1 cellular context compared by ENCODE assay signal in the genomic region with DNA sequence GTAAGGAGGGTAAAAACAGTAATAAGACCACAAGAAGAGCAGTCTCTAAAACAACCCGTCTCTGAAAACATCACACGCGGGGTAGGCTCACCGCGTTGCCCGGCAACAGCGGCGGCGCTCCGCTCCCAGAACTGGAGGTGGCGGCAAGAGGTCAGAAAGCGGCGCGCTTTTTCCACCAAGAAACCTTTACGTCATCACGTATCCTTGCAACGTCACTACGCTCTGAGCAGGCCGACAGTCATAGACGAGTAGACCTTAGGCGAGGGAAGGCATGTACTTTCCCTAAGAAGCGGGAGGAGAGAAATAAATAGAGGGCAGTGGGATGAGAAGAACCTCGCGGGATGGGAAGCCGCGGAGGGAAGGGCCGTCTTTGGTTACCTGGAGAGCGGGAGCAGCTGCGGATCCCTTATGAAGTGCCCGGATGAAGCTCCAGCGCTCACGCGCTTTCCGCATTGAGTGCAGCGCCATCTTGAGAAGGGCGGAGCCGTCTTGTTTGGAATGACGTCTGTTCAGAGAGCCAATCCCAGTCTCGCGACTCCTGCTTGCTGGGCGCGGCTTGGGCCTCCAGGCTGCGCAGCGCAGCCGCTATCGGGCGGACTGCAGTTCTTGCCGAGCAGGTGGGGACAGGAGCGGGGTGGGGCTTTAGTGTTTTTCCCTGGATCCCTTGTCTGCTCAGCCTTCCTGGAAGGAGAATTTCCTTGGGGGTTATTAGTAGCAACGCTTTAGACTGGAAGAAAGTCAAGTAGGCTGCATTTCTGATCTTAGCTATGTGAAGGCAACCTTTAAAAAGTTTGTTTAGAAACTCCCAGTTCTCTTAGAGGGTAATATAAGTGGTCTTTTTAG.
TF ChIP-seq lines count a peak whose summit lies in the region.

Gene WARS2 (minus strand): TSS at position 477 of the 843 bp plus-strand sequence. CDS start 9 bp downstream, at position 468.

TF ChIP-seq in HEK293, 187 proteins besides CTCF, POLR2A, EP300 and RAD21 (continued from another document and continues in another):
- TF ChIP-seq, protein P1, sequence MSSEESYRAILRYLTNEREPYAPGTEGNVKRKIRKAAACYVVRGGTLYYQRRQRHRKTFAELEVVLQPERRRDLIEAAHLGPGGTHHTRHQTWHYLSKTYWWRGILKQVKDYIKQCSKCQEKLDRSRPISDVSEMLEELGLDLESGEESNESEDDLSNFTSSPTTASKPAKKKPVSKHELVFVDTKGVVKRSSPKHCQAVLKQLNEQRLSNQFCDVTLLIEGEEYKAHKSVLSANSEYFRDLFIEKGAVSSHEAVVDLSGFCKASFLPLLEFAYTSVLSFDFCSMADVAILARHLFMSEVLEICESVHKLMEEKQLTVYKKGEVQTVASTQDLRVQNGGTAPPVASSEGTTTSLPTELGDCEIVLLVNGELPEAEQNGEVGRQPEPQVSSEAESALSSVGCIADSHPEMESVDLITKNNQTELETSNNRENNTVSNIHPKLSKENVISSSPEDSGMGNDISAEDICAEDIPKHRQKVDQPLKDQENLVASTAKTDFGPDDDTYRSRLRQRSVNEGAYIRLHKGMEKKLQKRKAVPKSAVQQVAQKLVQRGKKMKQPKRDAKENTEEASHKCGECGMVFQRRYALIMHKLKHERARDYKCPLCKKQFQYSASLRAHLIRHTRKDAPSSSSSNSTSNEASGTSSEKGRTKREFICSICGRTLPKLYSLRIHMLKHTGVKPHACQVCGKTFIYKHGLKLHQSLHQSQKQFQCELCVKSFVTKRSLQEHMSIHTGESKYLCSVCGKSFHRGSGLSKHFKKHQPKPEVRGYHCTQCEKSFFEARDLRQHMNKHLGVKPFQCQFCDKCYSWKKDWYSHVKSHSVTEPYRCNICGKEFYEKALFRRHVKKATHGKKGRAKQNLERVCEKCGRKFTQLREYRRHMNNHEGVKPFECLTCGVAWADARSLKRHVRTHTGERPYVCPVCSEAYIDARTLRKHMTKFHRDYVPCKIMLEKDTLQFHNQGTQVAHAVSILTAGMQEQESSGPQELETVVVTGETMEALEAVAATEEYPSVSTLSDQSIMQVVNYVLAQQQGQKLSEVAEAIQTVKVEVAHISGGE (tag by site-specific recombination; conservative IDR thresholded peaks at IDR 0.05; ENCODE audit: low read depth), result no peak; the same call in 1 of the 2 replicates
- TF ChIP-seq ZNF558 (tag by site-specific recombination; IDR thresholded peaks at IDR 0.05) (no peak), HOXC10 (CRISPR knock-in tag; IDR thresholded peaks at IDR 0.05) (no peak), SCRT1 (tag by site-specific recombination; IDR thresholded peaks at IDR 0.05; ENCODE audit: borderline replicate concordance) (no peak), ZNF133 (tag by site-specific recombination; IDR thresholded peaks at IDR 0.05) (no peak), ZNF175 (tag by site-specific recombination; IDR thresholded peaks at IDR 0.05) (no peak), PRDM1 (tag by site-specific recombination; IDR thresholded peaks at IDR 0.05) (no peak), ZNF664 (tag by site-specific recombination; IDR thresholded peaks at IDR 0.05) (no peak), ZNF548 (tag by site-specific recombination; IDR thresholded peaks at IDR 0.05) (no peak), ZNF239 (tag by site-specific recombination; IDR thresholded peaks at IDR 0.05) (no peak), ZBTB26 (tag by site-specific recombination; optimal IDR thresholded peaks at IDR 0.05) (peak; percentile 81), ZNF843 (tag by site-specific recombination; IDR thresholded peaks at IDR 0.05) (peak; percentile 61), ZNF580 (tag by site-specific recombination; IDR thresholded peaks at IDR 0.05) (peak; percentile 97), MYNN (tag by site-specific recombination; IDR thresholded peaks at IDR 0.05; ENCODE audit: borderline replicate concordance) (peak; percentile 54; the same call in 1 of the 2 replicates), INSM2 (tag by site-specific recombination; IDR thresholded peaks at IDR 0.05) (no peak), ZNF571 (tag by site-specific recombination; IDR thresholded peaks at IDR 0.05) (no peak), REST (tag by site-specific recombination; IDR thresholded peaks at IDR 0.05) (no peak; the same call in 1 of the 2 replicates), ZXDB (tag by site-specific recombination; IDR thresholded peaks at IDR 0.05) (peak; percentile 91), SP2 (tag by site-specific recombination; IDR thresholded peaks at IDR 0.05) (peak; percentile 70), ZNF677 (tag by site-specific recombination; IDR thresholded peaks at IDR 0.05) (no peak), ZNF501 (tag by site-specific recombination; IDR thresholded peaks at IDR 0.05) (peak; percentile 68), ZNF416 (tag by site-specific recombination; IDR thresholded peaks at IDR 0.05) (no peak), ZNF223 (tag by site-specific recombination; IDR thresholded peaks at IDR 0.05) (no peak)
- TF ChIP-seq, protein P2, sequence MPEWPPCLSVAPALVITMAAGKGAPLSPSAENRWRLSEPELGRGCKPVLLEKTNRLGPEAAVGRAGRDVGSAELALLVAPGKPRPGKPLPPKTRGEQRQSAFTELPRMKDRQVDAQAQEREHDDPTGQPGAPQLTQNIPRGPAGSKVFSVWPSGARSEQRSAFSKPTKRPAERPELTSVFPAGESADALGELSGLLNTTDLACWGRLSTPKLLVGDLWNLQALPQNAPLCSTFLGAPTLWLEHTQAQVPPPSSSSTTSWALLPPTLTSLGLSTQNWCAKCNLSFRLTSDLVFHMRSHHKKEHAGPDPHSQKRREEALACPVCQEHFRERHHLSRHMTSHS (tag by site-specific recombination; IDR thresholded peaks at IDR 0.05), result no peak
- TF ChIP-seq, protein P3, sequence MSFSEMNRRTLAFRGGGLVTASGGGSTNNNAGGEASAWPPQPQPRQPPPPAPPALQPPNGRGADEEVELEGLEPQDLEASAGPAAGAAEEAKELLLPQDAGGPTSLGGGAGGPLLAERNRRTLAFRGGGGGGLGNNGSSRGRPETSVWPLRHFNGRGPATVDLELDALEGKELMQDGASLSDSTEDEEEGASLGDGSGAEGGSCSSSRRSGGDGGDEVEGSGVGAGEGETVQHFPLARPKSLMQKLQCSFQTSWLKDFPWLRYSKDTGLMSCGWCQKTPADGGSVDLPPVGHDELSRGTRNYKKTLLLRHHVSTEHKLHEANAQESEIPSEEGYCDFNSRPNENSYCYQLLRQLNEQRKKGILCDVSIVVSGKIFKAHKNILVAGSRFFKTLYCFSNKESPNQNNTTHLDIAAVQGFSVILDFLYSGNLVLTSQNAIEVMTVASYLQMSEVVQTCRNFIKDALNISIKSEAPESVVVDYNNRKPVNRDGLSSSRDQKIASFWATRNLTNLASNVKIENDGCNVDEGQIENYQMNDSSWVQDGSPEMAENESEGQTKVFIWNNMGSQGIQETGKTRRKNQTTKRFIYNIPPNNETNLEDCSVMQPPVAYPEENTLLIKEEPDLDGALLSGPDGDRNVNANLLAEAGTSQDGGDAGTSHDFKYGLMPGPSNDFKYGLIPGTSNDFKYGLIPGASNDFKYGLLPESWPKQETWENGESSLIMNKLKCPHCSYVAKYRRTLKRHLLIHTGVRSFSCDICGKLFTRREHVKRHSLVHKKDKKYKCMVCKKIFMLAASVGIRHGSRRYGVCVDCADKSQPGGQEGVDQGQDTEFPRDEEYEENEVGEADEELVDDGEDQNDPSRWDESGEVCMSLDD (tag by site-specific recombination; IDR thresholded peaks at IDR 0.05), result no peak
- TF ChIP-seq, protein P4, sequence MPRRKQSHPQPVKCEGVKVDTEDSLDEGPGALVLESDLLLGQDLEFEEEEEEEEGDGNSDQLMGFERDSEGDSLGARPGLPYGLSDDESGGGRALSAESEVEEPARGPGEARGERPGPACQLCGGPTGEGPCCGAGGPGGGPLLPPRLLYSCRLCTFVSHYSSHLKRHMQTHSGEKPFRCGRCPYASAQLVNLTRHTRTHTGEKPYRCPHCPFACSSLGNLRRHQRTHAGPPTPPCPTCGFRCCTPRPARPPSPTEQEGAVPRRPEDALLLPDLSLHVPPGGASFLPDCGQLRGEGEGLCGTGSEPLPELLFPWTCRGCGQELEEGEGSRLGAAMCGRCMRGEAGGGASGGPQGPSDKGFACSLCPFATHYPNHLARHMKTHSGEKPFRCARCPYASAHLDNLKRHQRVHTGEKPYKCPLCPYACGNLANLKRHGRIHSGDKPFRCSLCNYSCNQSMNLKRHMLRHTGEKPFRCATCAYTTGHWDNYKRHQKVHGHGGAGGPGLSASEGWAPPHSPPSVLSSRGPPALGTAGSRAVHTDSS (tag by site-specific recombination; IDR thresholded peaks at IDR 0.05), result no peak
- TF ChIP-seq, protein P5, sequence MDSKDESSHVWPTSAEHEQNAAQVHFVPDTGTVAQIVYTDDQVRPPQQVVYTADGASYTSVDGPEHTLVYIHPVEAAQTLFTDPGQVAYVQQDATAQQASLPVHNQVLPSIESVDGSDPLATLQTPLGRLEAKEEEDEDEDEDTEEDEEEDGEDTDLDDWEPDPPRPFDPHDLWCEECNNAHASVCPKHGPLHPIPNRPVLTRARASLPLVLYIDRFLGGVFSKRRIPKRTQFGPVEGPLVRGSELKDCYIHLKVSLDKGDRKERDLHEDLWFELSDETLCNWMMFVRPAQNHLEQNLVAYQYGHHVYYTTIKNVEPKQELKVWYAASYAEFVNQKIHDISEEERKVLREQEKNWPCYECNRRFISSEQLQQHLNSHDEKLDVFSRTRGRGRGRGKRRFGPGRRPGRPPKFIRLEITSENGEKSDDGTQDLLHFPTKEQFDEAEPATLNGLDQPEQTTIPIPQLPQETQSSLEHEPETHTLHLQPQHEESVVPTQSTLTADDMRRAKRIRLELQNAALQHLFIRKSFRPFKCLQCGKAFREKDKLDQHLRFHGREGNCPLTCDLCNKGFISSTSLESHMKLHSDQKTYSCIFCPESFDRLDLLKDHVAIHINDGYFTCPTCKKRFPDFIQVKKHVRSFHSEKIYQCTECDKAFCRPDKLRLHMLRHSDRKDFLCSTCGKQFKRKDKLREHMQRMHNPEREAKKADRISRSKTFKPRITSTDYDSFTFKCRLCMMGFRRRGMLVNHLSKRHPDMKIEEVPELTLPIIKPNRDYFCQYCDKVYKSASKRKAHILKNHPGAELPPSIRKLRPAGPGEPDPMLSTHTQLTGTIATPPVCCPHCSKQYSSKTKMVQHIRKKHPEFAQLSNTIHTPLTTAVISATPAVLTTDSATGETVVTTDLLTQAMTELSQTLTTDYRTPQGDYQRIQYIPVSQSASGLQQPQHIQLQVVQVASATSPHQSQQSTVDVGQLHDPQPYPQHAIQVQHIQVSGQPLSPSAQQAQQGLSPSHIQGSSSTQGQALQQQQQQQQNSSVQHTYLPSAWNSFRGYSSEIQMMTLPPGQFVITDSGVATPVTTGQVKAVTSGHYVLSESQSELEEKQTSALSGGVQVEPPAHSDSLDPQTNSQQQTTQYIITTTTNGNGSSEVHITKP (tag by site-specific recombination; IDR thresholded peaks at IDR 0.05), result no peak
